17 cellular contexts compared by ENCODE assay signal in genomic region chr3:23663661-23664186, GRCh38.
DNase-seq lines count a peak whose midpoint lies in the region; ATAC-seq, FAIRE-seq and TF ChIP-seq lines count a peak whose summit lies in the region.
"Had no signal": no experiment of that assay in that cellular context is flagged by ENCODE, and none has a peak within 500 bp of the region (broad histone marks: within the 10 kb centered on the region; RNA-seq: fewer than 3 reads in every experiment).

No MANE protein-coding gene starts in this region.

- H3K23ac ChIP-seq in mesendoderm (ENCODE audit: low read length) = no peak overlapping the region

- H2BK5ac ChIP-seq in mesendoderm (ENCODE audit: low read length) = no peak overlapping the region

- intact Hi-C loops in kidney (cut with DNase I) = no loop called here

- no peak overlapping the region for H3K4ac ChIP-seq in mesendoderm (ENCODE audit: low read depth, low read length)

- no peak overlapping the region for H3K4me2 ChIP-seq in mesendoderm (ENCODE audit: low read length)

- DNase-seq in EH (ENCODE audit: low read depth) (peak; percentile 22), LNCaP clone FGC (ENCODE audit: low read depth) (peak; percentile 35), fibroblast of pulmonary artery (ENCODE audit: low read depth) (peak; percentile 38), upper lobe of left lung (no peak), mesendoderm (no peak), kidney (no peak), amygdala (lab: John Stamatoyannopoulos, UW) (no peak)
- DNase-seq: COR-L47, DMS153, NCI-H1436, NCI-H2081 treated with DMSO at 0.1 percent for 48 hours, NCI-H226, NCI-H69, SJCRH30 had no signal

- ATAC-seq in SK-N-SH treated with all-trans-retinoic acid at 6 μM for 48 hours (peak; percentile 15), upper lobe of left lung (ENCODE audit: low FRiP score in 2 of 2) (no peak)
- ATAC-seq: GM12878 had no signal

- no peak overlapping the region for H2BK15ac ChIP-seq in mesendoderm (replicated peaks; ENCODE audit: low read depth)

- no peaks in the 10 kb centered on the region for H3K79me2 ChIP-seq in mesendoderm (ENCODE audit: control insufficient read depth, insufficient read depth, low read length)

- H3K56ac ChIP-seq in mesendoderm (ENCODE audit: low read length) = no peak overlapping the region

- TF ChIP-seq CTCF in LNCaP clone FGC (IDR thresholded peaks at IDR 0.05; ENCODE audit: control insufficient read depth, extremely low read depth, insufficient read depth) = no peak
- TF ChIP-seq CTCF in fibroblast of pulmonary artery (IDR thresholded peaks at IDR 0.05; ENCODE audit: low read length, missing control alignments) = no peak
- no peak for TF ChIP-seq CTCF in upper lobe of left lung (IDR thresholded peaks at IDR 0.05)
- no peak for TF ChIP-seq CTCF in kidney (IDR thresholded peaks at IDR 0.05; ENCODE audit: borderline replicate concordance, extremely low read depth, insufficient read depth)

- H3K4me1 ChIP-seq in upper lobe of left lung (no peaks in the 10 kb centered on the region), mesendoderm (ENCODE audit: control insufficient read depth, low read depth, low read length) (peaks cover 3% of the 10 kb centered on the region), kidney (ENCODE audit: control insufficient read depth in 1 of 2, insufficient read depth in 1 of 2, low read depth in 1 of 2, low read length in 2 of 2) (no peaks in the 10 kb centered on the region)

- H3K9me3 ChIP-seq in upper lobe of left lung (no peaks in the 10 kb centered on the region), kidney (ENCODE audit: control insufficient read depth in 1 of 2, low read length in 2 of 2) (no peaks in the 10 kb centered on the region)
- H3K9me3 ChIP-seq: SJCRH30 had no signal

- H3K4me3 ChIP-seq in LNCaP clone FGC (ENCODE audit: low read depth, low read length) (no peak overlapping the region), fibroblast of pulmonary artery (replicated peaks; ENCODE audit: low read depth, low read length) (no peak overlapping the region), upper lobe of left lung (no peak overlapping the region), mesendoderm (ENCODE audit: low read length) (no peak overlapping the region), kidney (ENCODE audit: low read length in 2 of 2) (no peak overlapping the region)
- H3K4me3 ChIP-seq: GM12878, SJCRH30 had no signal

- WGBS in upper lobe of left lung, 2 donors = 77 to 84% methylated on average over 5 of the region's 5 CpGs
- WGBS in mesendoderm (ENCODE audit: extremely low coverage, insufficient coverage, low lambda C conversion rate) = no CpG with 5 or more reads among the region's 5 CpGs

- H4K8ac ChIP-seq in mesendoderm (ENCODE audit: low read depth, low read length) = no peak overlapping the region

- no peaks in the 10 kb centered on the region for H3K27me3 ChIP-seq in upper lobe of left lung
- H3K27me3 ChIP-seq in mesendoderm (ENCODE audit: insufficient read depth, low read length, poor library complexity) = no peaks in the 10 kb centered on the region
- H3K27me3 ChIP-seq: SJCRH30 had no signal

- no peak for FAIRE-seq in kidney (lab: Jason Lieb, UNC)
- FAIRE-seq: GM12878, GM18507 had no signal

- no peak overlapping the region for H4K5ac ChIP-seq in mesendoderm (ENCODE audit: low read length)

- H3K36me3 ChIP-seq in upper lobe of left lung (no peaks in the 10 kb centered on the region), mesendoderm (ENCODE audit: control insufficient read depth, insufficient read depth, low read length) (no peaks in the 10 kb centered on the region), kidney (ENCODE audit: control insufficient read depth in 1 of 2, insufficient read depth in 2 of 2, low read length in 2 of 2) (no peaks in the 10 kb centered on the region)
- H3K36me3 ChIP-seq: SJCRH30 had no signal

- no peak overlapping the region for H3K27ac ChIP-seq in upper lobe of left lung
- H3K27ac ChIP-seq in mesendoderm (ENCODE audit: low read depth, low read length) = no peak overlapping the region
- H3K27ac ChIP-seq in kidney (ENCODE audit: low read depth in 2 of 2, low read length in 2 of 2) = no peak overlapping the region
- H3K27ac ChIP-seq: SJCRH30 had no signal

- no peak for TF ChIP-seq EP300 in upper lobe of left lung (IDR thresholded peaks at IDR 0.05)

- no peak overlapping the region for H2BK120ac ChIP-seq in mesendoderm (ENCODE audit: low read depth, low read length)

- no peaks in the 10 kb centered on the region for H3K79me1 ChIP-seq in mesendoderm (ENCODE audit: low read length)

- TF ChIP-seq POLR2A in upper lobe of left lung (IDR thresholded peaks at IDR 0.05) = no peak

- H3K18ac ChIP-seq in mesendoderm (ENCODE audit: low read length) = no peak overlapping the region

- no peak overlapping the region for H2AK5ac ChIP-seq in mesendoderm (ENCODE audit: low read length)

- no peak overlapping the region for H3K9ac ChIP-seq in mesendoderm (ENCODE audit: low read length)
- no peak overlapping the region for H3K9ac ChIP-seq in kidney (ENCODE audit: low read length in 2 of 2)

TF ChIP-seq in SK-N-SH treated with all-trans-retinoic acid at 6 μM for 48 hours, 23 proteins besides CTCF, POLR2A, EP300 and RAD21:
- TF ChIP-seq ZNF565 (CRISPR knock-in tag; conservative IDR thresholded peaks at IDR 0.05; ENCODE audit: low read depth) = no peak
- no peak for TF ChIP-seq SNAI2 (CRISPR knock-in tag; IDR thresholded peaks at IDR 0.05)
- TF ChIP-seq CSRNP3 (CRISPR knock-in tag; IDR thresholded peaks at IDR 0.05) = no peak
- no peak for TF ChIP-seq ZNF70 (CRISPR knock-in tag; IDR thresholded peaks at IDR 0.05)

Comparison
In these comparisons a context has a peak if more than half of its experiments do, and no peak if none do; other contexts are left out.
1. DNase-seq: peak in EH (single experiment), LNCaP clone FGC (single experiment) and fibroblast of pulmonary artery (single experiment); none in upper lobe of left lung (0 of 2), mesendoderm (single experiment), kidney (single experiment) and amygdala (0 of 56).